In genomic region chr3:73563896-73564582, GRCh38 we compare ENCODE assay signal across 23 cellular contexts.
DNase-seq lines count a peak whose midpoint lies in the region; ATAC-seq, FAIRE-seq and TF ChIP-seq lines count a peak whose summit lies in the region.
"Had no signal": no experiment of that assay in that cellular context is flagged by ENCODE, and none has a peak within 500 bp of the region (broad histone marks: within the 10 kb centered on the region; RNA-seq: fewer than 3 reads in every experiment).

No MANE protein-coding gene starts in this region.

- peak overlapping the region; percentile 56 for H2AK5ac ChIP-seq in IMR-90 (ENCODE audit: low read depth, low read length)

- peak overlapping the region in 1 of 2 experiments; percentile 73; a peak in 1 of 4 replicates for H4K8ac ChIP-seq in IMR-90 (ENCODE audit: low read depth in 2 of 2, low read length in 2 of 2)

- H2AFZ ChIP-seq in IMR-90 (replicated peaks; ENCODE audit: low read length, poor library complexity) (no peak overlapping the region), keratinocyte (ENCODE audit: control insufficient read depth, low read length) (no peak overlapping the region)

- DNase-seq in IMR-90 (peak; percentile 49), astrocyte of the hippocampus (ENCODE audit: low read depth, low spot score) (peak; percentile 77), keratinocyte (ENCODE audit: low read depth, low spot score) (no peak), aorta (no peak), BE2C (no peak), left ventricle myocardium inferior (no peak)
- DNase-seq: activated CD4-positive, alpha-beta memory T cell treated with anti-CD3 and anti-CD28 coated beads, Interleukin-2, amount 10 ng/mL, durations not matched to agents 7 days and 5 days; activated naive CD8-positive, alpha-beta T cell treated with anti-CD3 and anti-CD28 coated beads, Interleukin-2, amount 50 U/mL, for 24 hours; activated T-cell treated with anti-CD3 and anti-CD28 coated beads, Interleukin-2, amount 50 U/mL, for 72 hours; colonic mucosa; DND-41; heart left ventricle; islet precursor cell; KG1; NCI-H1417 treated with DMSO at 0.1 percent for 48 hours; Peyer's patch; stimulated activated CD4-positive, alpha-beta T cell treated with anti-CD3 and anti-CD28 coated beads, Interleukin-4, amount 100 ng/mL, for 1 hour; SW 1271 had no signal

- H3K18ac ChIP-seq in IMR-90 (ENCODE audit: low read depth, low read length): peak overlapping the region; percentile 32; the same call in 1 of the 2 replicates

- TF ChIP-seq CTCF in IMR-90 (conservative IDR thresholded peaks at IDR 0.05; ENCODE audit: low read depth, low read length) (no peak), keratinocyte (optimal IDR thresholded peaks at IDR 0.05 in 1 of 3, IDR thresholded peaks at IDR 0.05 in 1 of 3, conservative IDR thresholded peaks at IDR 0.05 in 1 of 3; ENCODE audit: extremely low read depth in 1 of 3, insufficient read depth in 2 of 3, low read length in 3 of 3) (no peak), BE2C (IDR thresholded peaks at IDR 0.05; ENCODE audit: low read depth, low read length) (no peak), left ventricle myocardium inferior (IDR thresholded peaks at IDR 0.05; ENCODE audit: borderline replicate concordance) (no peak)

- H2BK20ac ChIP-seq in IMR-90 (ENCODE audit: low read depth, low read length): 0 out of 2 replicates have a peak overlapping the region, but pooled peaks have one; percentile 73

- H3K79me1 ChIP-seq in IMR-90 (ENCODE audit: low read depth in 1 of 2, low read length in 2 of 2): peaks cover under 1 to 10% of the 10 kb centered on the region in 2 experiments; a peak in 2 of 4 replicates

- peaks cover 13% of the 10 kb centered on the region for H3K9me1 ChIP-seq in IMR-90 (ENCODE audit: insufficient read depth, low read length)
- no peaks in the 10 kb centered on the region for H3K9me1 ChIP-seq in keratinocyte (ENCODE audit: control insufficient read depth, extremely low read depth, insufficient read depth, low read length)

- peaks cover 7% of the 10 kb centered on the region; the same call in 1 of the 2 replicates for H4K20me1 ChIP-seq in IMR-90 (ENCODE audit: insufficient read depth, low read length)
- H4K20me1 ChIP-seq in keratinocyte (ENCODE audit: control insufficient read depth, extremely low read depth, insufficient read depth, low read length): no peaks in the 10 kb centered on the region

- ATAC-seq in IMR-90 (ENCODE audit: low read depth) (peak; percentile 48; the same call in 1 of the 2 replicates), aorta (ENCODE audit: low FRiP score) (peak; percentile 67), HG02798 (IDR thresholded peaks at IDR 0.05; ENCODE audit: poor library complexity, unreplicated experiment) (no peak)
- ATAC-seq: activated naive CD8-positive, alpha-beta T cell treated with anti-CD3 and anti-CD28 coated beads, Interleukin-2, amount 50 U/mL, for 24 hours; activated T-cell treated with anti-CD3 and anti-CD28 coated beads, Interleukin-2, amount 50 U/mL, for 72 hours had no signal

- CTCF ChIA-PET in IMR-90 (lab: Yijun Ruan, JAX): no interaction called here

- TF ChIP-seq RAD21 in IMR-90 (IDR thresholded peaks at IDR 0.05; ENCODE audit: low read length): no peak

- in situ Hi-C loops in IMR-90 (cut with MboI; ENCODE audit: low sequenced_read_pairs): no loop called here

- H3K27me3 ChIP-seq in IMR-90 (ENCODE audit: control insufficient read depth, insufficient read depth, low read length) (no peaks in the 10 kb centered on the region), keratinocyte (ENCODE audit: control insufficient read depth, extremely low read depth, insufficient read depth, low read length) (no peaks in the 10 kb centered on the region), aorta (ENCODE audit: control insufficient read depth in 1 of 2, insufficient read depth in 2 of 2, low read length in 1 of 2) (no peaks in the 10 kb centered on the region), BE2C (no peaks in the 10 kb centered on the region), left ventricle myocardium inferior (ENCODE audit: low read depth) (no peaks in the 10 kb centered on the region)
- H3K27me3 ChIP-seq: colonic mucosa, heart left ventricle, Peyer's patch had no signal

- H2BK120ac ChIP-seq in IMR-90 (ENCODE audit: low read depth, low read length): peak overlapping the region; percentile 54

- no peak overlapping the region; the same call in 1 of the 2 replicates for H3K23ac ChIP-seq in IMR-90 (ENCODE audit: low read depth, low read length)

- H3K56ac ChIP-seq in IMR-90 (ENCODE audit: extremely low read depth, insufficient read depth, low read length): no peak overlapping the region

- H3K9me3 ChIP-seq in IMR-90 (ENCODE audit: control insufficient read depth, insufficient read depth, low read length): no peaks in the 10 kb centered on the region
- H3K9me3 ChIP-seq in keratinocyte (ENCODE audit: control insufficient read depth, low read depth, low read length): no peaks in the 10 kb centered on the region
- no peaks in the 10 kb centered on the region for H3K9me3 ChIP-seq in aorta (ENCODE audit: control insufficient read depth, low read length)
- H3K9me3 ChIP-seq in BE2C: no peaks in the 10 kb centered on the region
- H3K9me3 ChIP-seq in left ventricle myocardium inferior (replicated peaks): no peaks in the 10 kb centered on the region
- H3K9me3 ChIP-seq: colonic mucosa, heart left ventricle, Peyer's patch had no signal

- no peak overlapping the region for H4K5ac ChIP-seq in IMR-90 (ENCODE audit: low read depth, low read length)

- peak; percentile 29 for FAIRE-seq in keratinocyte (lab: Jason Lieb, UNC)
- FAIRE-seq: endothelial cell of umbilical vein had no signal

- H3K79me2 ChIP-seq in keratinocyte (ENCODE audit: control insufficient read depth, insufficient read depth, low read length): no peaks in the 10 kb centered on the region

- dilution Hi-C loops in IMR-90 (cut with HindIII; ENCODE audit: low sequenced_read_pairs, unreplicated experiment): no loop called here
- dilution Hi-C loops in keratinocyte (cut with MboI; ENCODE audit: extremely low pct_ligation_motif_present, low sequenced_read_pairs): no loop called here

- no peak overlapping the region for H2AK9ac ChIP-seq in IMR-90 (replicated peaks; ENCODE audit: low read depth, low read length, poor library complexity)

- WGBS in IMR-90 (ENCODE audit: extremely low coverage in 2 of 2, insufficient read length in 1 of 2), 2 experiments: 20% methylated on average over 1 of the region's 3 CpGs; no CpG with 5 or more reads in 1 of the 2 experiments
- WGBS in aorta, 2 donors: 59% methylated on average over 3 of the region's 3 CpGs

- intact Hi-C loops in IMR-90 (cut with micrococcal nuclease) (no loop called here), aorta (cut with DNase I) (loop anchor here in 1 of 2 donors (1.0 kb wide), 1 partner anchor 15 kb away; no protein-coding TSS in a partner anchor), left ventricle myocardium inferior (cut with micrococcal nuclease) (no loop called here)

- POLR2A ChIA-PET in IMR-90 (lab: Charles Lee; ENCODE audit: unreplicated experiment): no interaction called here

- H3K14ac ChIP-seq in IMR-90 (replicated peaks; ENCODE audit: low read depth, low read length): peak overlapping the region; percentile 44; the same call in 1 of the 2 replicates

- H3K27ac ChIP-seq in IMR-90 (ENCODE audit: insufficient read depth, low read length) (no peak overlapping the region), keratinocyte (ENCODE audit: control insufficient read depth, insufficient read depth, low read length) (no peak overlapping the region), aorta (ENCODE audit: low read depth in 1 of 2, low read length in 2 of 2) (peak overlapping the region; percentile 9 to 93), left ventricle myocardium inferior (replicated peaks) (no peak overlapping the region)
- H3K27ac ChIP-seq: C4-2B, colonic mucosa, HL-60, Peyer's patch, VCaP had no signal

- no peaks in the 10 kb centered on the region for H3K36me3 ChIP-seq in IMR-90 (ENCODE audit: control insufficient read depth, insufficient read depth, low read length)
- H3K36me3 ChIP-seq in keratinocyte (ENCODE audit: control insufficient read depth in 2 of 2, extremely low read depth in 1 of 2, insufficient read depth in 2 of 2, low read length in 2 of 2): no peaks in the 10 kb centered on the region
- H3K36me3 ChIP-seq in aorta (ENCODE audit: control insufficient read depth in 1 of 2, insufficient read depth in 2 of 2, low read length in 1 of 2): no peaks in the 10 kb centered on the region
- H3K36me3 ChIP-seq in BE2C: no peaks in the 10 kb centered on the region
- H3K36me3 ChIP-seq in left ventricle myocardium inferior: no peaks in the 10 kb centered on the region
- H3K36me3 ChIP-seq: colonic mucosa, heart left ventricle, Peyer's patch had no signal

- BruUV-seq in IMR-90 (replicated peaks; lab: Mats Ljungman, UMichigan): no TSS peak

- no peak for TF ChIP-seq POLR2A in IMR-90 (IDR thresholded peaks at IDR 0.05; ENCODE audit: low read depth, low read length)

- peak overlapping the region; percentile 1 for H4K91ac ChIP-seq in IMR-90 (ENCODE audit: insufficient read depth, low read depth, low read length)

- no peak overlapping the region for H3K4me3 ChIP-seq in IMR-90 (ENCODE audit: insufficient read depth, low read depth, low read length)
- H3K4me3 ChIP-seq in keratinocyte (ENCODE audit: control insufficient read depth in 2 of 3, extremely low read depth in 1 of 3, insufficient read depth in 2 of 3, low read depth in 1 of 3, low read length in 3 of 3): no peak overlapping the region
- H3K4me3 ChIP-seq in aorta (ENCODE audit: low read length in 2 of 2): no peak overlapping the region
- no peak overlapping the region for H3K4me3 ChIP-seq in BE2C (ENCODE audit: low read depth, low read length)
- H3K4me3 ChIP-seq in left ventricle myocardium inferior: no peak overlapping the region
- H3K4me3 ChIP-seq: colonic mucosa, heart left ventricle, Peyer's patch had no signal

- H3K9ac ChIP-seq in IMR-90 (ENCODE audit: low read depth, low read length) (no peak overlapping the region), keratinocyte (ENCODE audit: control insufficient read depth, extremely low read depth, insufficient read depth, low read length) (no peak overlapping the region)

- peak overlapping the region; percentile 8; the same call in 1 of the 3 replicates for H2BK15ac ChIP-seq in IMR-90 (ENCODE audit: low read depth, low read length)

- peak overlapping the region; percentile 67 for H3K4ac ChIP-seq in IMR-90 (ENCODE audit: low read depth, low read length)

- H2BK5ac ChIP-seq in IMR-90 (ENCODE audit: low read depth, low read length, poor library complexity, severe bottlenecking): no peak overlapping the region

- H3K4me2 ChIP-seq in IMR-90 (ENCODE audit: low read depth, low read length) (peak overlapping the region; percentile 14; the same call in 1 of the 2 replicates), keratinocyte (ENCODE audit: control insufficient read depth, extremely low read depth, insufficient read depth, low read depth, low read length) (peak overlapping the region; percentile 6)

- H3K4me1 ChIP-seq in IMR-90 (ENCODE audit: control insufficient read depth, insufficient read depth, low read length): peaks cover 17% of the 10 kb centered on the region
- peaks cover 9% of the 10 kb centered on the region for H3K4me1 ChIP-seq in keratinocyte (ENCODE audit: control insufficient read depth, extremely low read depth, insufficient read depth, low read length)
- peaks cover 4 to 17% of the 10 kb centered on the region in 2 donors for H3K4me1 ChIP-seq in aorta (ENCODE audit: control insufficient read depth in 1 of 2, insufficient read depth in 2 of 2, low read length in 2 of 2)
- H3K4me1 ChIP-seq in BE2C: peaks cover 7% of the 10 kb centered on the region; the same call in 1 of the 2 replicates
- peaks cover 67% of the 10 kb centered on the region for H3K4me1 ChIP-seq in left ventricle myocardium inferior
- H3K4me1 ChIP-seq: colonic mucosa had no signal

Comparison
In these comparisons a context has a peak if more than half of its experiments do, and no peak if none do; other contexts are left out.
1. DNase-seq: peak in IMR-90 (single experiment) and astrocyte of the hippocampus (single experiment); none in keratinocyte (single experiment), aorta (0 of 2), BE2C (single experiment) and left ventricle myocardium inferior (single experiment).
2. H3K27ac ChIP-seq: peak in aorta (2 of 2); none in IMR-90 (single experiment), keratinocyte (single experiment) and left ventricle myocardium inferior (single experiment).